25 cellular contexts compared by ENCODE assay signal in the genomic region with DNA sequence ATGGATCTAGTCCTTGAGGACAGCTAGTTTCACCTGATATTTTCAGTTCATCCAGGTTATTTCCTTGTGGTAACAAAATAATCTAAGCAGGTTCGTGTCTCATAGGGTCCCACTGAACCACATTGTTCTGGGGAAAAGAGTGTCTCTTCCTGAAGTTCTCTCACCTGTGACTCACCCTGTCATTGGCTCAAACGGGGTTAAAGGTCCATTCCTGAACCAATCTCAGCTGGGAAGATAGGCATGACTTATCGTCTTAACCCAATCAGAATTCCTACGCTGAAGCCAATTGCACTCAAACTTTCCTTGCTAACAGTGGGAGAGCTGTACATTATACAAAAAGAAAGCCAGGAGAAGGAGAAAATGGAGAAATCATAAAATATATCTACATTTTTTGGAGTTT.
"Had no signal": no experiment of that assay in that cellular context is flagged by ENCODE, and none has a peak within 500 bp of the region (broad histone marks: within the 10 kb centered on the region; RNA-seq: fewer than 3 reads in every experiment).

No MANE protein-coding gene starts in this region.

- H3K36me3 ChIP-seq: ascending aorta, breast epithelium, cardiac muscle cell, gastroesophageal sphincter had no signal

- H3K4me3 ChIP-seq: ascending aorta, breast epithelium, cardiac muscle cell, coronary artery, dorsolateral prefrontal cortex, gastroesophageal sphincter had no signal

- DNase-seq: activated CD4-positive, alpha-beta memory T cell treated with anti-CD3 and anti-CD28 coated beads for 36 hours; activated CD4-positive, alpha-beta T cell treated with anti-CD3 and anti-CD28 coated beads for 1 hour; activated CD4-positive, alpha-beta T cell treated with anti-CD3 and anti-CD28 coated beads for 48 hours; activated CD8-positive, alpha-beta memory T cell treated with anti-CD3 and anti-CD28 coated beads, Interleukin-2, amount 50 U/mL, for 48 hours; activated gamma-delta T cell; activated naive CD4-positive, alpha-beta T cell; activated naive CD4-positive, alpha-beta T cell treated with anti-CD3 and anti-CD28 coated beads, Interleukin-2, amount 10 ng/mL, durations not matched to agents 7 days and 5 days; activated naive CD8-positive, alpha-beta T cell treated with anti-CD3 and anti-CD28 coated beads, Interleukin-2, amount 10 ng/mL, durations not matched to agents 7 days and 5 days; activated T-cell treated with anti-CD3 and anti-CD28 coated beads for 4 hours; activated T-cell treated with anti-CD3 and anti-CD28 coated beads, Interleukin-2, amount 50 U/mL, for 24 hours; activated T-cell treated with anti-CD3 and anti-CD28 coated beads, Interleukin-2, amount 50 U/mL, for 72 hours; dorsolateral prefrontal cortex; effector memory CD4-positive, alpha-beta T cell; endodermal cell; foreskin keratinocyte; head of caudate nucleus; T-helper 2 cell had no signal

- H3K27me3 ChIP-seq: ascending aorta, breast epithelium, cardiac muscle cell, dorsolateral prefrontal cortex, gastroesophageal sphincter had no signal

- H3K9me3 ChIP-seq: ascending aorta, breast epithelium, gastroesophageal sphincter had no signal

- ATAC-seq: activated naive CD4-positive, alpha-beta T cell treated with anti-CD3 and anti-CD28 coated beads, Interleukin-2, amount 50 U/mL, for 72 hours; activated T-cell treated with anti-CD3 and anti-CD28 coated beads, Interleukin-2, amount 50 U/mL, for 72 hours; esophagus mucosa; foreskin keratinocyte; gastroesophageal sphincter; WTC11 had no signal

- H3K4me1 ChIP-seq: ascending aorta, breast epithelium, foreskin keratinocyte, gastroesophageal sphincter had no signal

- H3K27ac ChIP-seq: ascending aorta, breast epithelium, cardiac muscle cell, coronary artery, dorsolateral prefrontal cortex, foreskin keratinocyte, gastroesophageal sphincter had no signal
